ENCODE assay signal across 8 cellular contexts in the genomic region with DNA sequence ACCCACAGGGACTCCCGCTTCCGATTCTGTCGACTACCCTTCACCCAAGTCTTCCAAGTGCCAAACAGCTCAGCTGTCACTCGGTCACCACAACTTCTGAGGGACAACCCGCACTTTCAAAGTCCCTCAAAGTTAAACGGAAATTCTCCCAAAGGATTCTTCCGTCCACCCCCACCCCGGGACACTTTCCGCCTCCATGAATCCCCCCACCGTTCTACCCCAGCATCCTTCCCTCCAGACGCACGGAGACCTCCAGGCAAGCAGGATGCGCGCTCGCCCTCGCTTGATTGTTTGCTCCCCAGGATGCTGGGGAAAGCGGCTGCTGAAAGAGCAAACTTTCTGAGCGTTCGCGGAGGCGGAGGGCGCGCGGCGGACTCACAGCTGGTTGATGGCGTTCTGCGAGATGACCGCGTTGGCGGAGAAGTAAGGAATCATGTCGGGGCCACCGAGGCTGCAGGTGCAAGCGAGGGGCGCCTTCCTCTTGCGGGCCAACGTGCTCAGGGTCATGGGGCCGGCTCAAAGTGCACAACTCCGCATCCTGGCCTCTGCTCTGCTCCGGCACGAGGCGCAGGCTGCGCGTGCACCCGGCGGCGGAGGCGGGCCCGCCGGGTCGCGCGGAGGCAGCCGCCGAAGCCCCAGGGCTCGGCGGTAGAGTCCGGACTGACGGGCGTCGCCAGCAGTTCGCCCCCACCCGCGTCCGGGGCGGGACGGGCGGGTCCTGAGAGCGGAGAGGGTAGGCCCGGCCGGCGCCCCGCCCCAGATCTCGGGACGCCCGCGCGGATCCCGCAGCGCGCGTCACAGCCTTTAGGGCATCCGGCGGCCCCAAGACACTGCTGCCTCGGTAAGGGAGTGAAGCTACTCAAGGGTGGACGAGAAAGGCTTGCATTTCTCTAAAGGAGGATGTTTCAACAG.
DNase-seq lines count a peak whose midpoint lies in the region; ATAC-seq and TF ChIP-seq lines count a peak whose summit lies in the region.

No MANE protein-coding gene starts in this region.

- H3K4me3 Mint-ChIP-seq in endothelial cell (ENCODE audit: unreplicated experiment) (peak overlapping the region; percentile 99), mesothelial cell of epicardium (peak overlapping the region; percentile 84)

- peaks cover 6% of the 10 kb centered on the region for H3K36me3 Mint-ChIP-seq in endothelial cell (ENCODE audit: low read depth, unreplicated experiment)
- H3K36me3 Mint-ChIP-seq in mesothelial cell of epicardium = no peaks in the 10 kb centered on the region

- DNase-seq in NOMO-1 treated with DMSO at 0.1 percent for 48 hours (lab: John Stamatoyannopoulos, UW; ENCODE audit: unreplicated experiment) (peak; percentile 92), endothelial cell (ENCODE audit: low spot score) (peak; percentile 89), mesothelial cell of epicardium (ENCODE audit: low spot score in 2 of 2, unreplicated experiment in 2 of 2) (peak; percentile 57 to 78)
- DNase-seq in activated CD8-positive, alpha-beta memory T cell treated with anti-CD3 and anti-CD28 coated beads, Interleukin-2, amount 50 U/mL, for 24 hours (ENCODE audit: extremely low read depth) = peak; percentile 63
- peak; percentile 77 for DNase-seq in stimulated activated CD8-positive, alpha-beta memory T cell treated with anti-CD3 and anti-CD28 coated beads, Interleukin-15, amount 100 ng/mL, for 24 hours (ENCODE audit: low read depth)

- no peaks in the 10 kb centered on the region for H3K9me3 Mint-ChIP-seq in endothelial cell (ENCODE audit: unreplicated experiment)
- no peaks in the 10 kb centered on the region for H3K9me3 Mint-ChIP-seq in mesothelial cell of epicardium

- ATAC-seq in GM18873 (IDR thresholded peaks at IDR 0.05; ENCODE audit: low FRiP score, unreplicated experiment) = peak; percentile 63
- ATAC-seq in HG03135 (IDR thresholded peaks at IDR 0.05; ENCODE audit: unreplicated experiment) = peak; percentile 79

- H3K27me3 Mint-ChIP-seq in endothelial cell (ENCODE audit: unreplicated experiment) (peaks cover 9% of the 10 kb centered on the region), mesothelial cell of epicardium (ENCODE audit: low read depth) (peaks cover 3% of the 10 kb centered on the region)

- H3K27ac ChIP-seq in 22Rv1 = peak overlapping the region; percentile 56

- TF ChIP-seq CTCF in 22Rv1 (IDR thresholded peaks at IDR 0.05) (no peak), endothelial cell (IDR thresholded peaks at IDR 0.05; ENCODE audit: unreplicated experiment) (no peak), mesothelial cell of epicardium (IDR thresholded peaks at IDR 0.05; ENCODE audit: unreplicated experiment) (no peak)

- H3K4me1 Mint-ChIP-seq in endothelial cell (ENCODE audit: unreplicated experiment) (peaks cover 14% of the 10 kb centered on the region), mesothelial cell of epicardium (peaks cover 12% of the 10 kb centered on the region)

- H3K27ac Mint-ChIP-seq in endothelial cell (ENCODE audit: unreplicated experiment) (peak overlapping the region; percentile 93), mesothelial cell of epicardium (peak overlapping the region; percentile 81)

Comparison
In these comparisons a context has a peak if more than half of its experiments do, and no peak if none do; other contexts are left out.
1. Peak in every context shown above with its lines: DNase-seq, ATAC-seq and H3K27ac ChIP-seq.